8 cellular contexts compared by ENCODE assay signal in the genomic region with DNA sequence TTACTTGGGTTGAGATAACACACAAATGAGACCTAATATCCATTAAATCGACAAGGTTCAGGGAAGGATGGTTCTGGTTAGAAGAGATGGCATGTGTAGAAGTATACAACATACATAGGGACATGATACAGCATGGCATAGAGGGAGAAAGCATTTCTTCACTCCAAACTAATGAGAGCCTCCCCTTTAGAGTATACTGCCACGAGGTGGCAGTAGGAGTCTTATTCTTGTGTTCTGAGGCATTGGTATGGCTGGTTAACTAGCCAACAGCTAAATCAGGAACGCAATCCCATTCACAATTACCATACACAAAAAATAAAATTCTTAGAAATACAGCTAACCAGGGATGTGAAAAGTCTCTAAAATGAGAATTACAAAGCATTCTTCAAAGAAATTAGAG. TPM values are rescaled to one million over a fixed set of nuclear protein-coding genes. Genes with fewer than 3 reads are reported as not detected.
DNase-seq lines count a peak whose midpoint lies in the region; ATAC-seq, FAIRE-seq and TF ChIP-seq lines count a peak whose summit lies in the region.

No MANE protein-coding gene starts in this region.

- no peak for FAIRE-seq in H54 (lab: Jason Lieb, UNC)

- H3K9ac ChIP-seq in OCI-LY3 (ENCODE audit: low read length): no peak overlapping the region
- H3K9ac ChIP-seq in liver (ENCODE audit: low read depth in 1 of 2, low read length in 2 of 2): no peak overlapping the region

- DNase-seq in DMS 273 (lab: John Stamatoyannopoulos, UW; ENCODE audit: unreplicated experiment) (peak; percentile 73), H4 (ENCODE audit: low spot score) (peak; percentile 4), astrocyte of the hippocampus (ENCODE audit: low read depth, low spot score) (peak; percentile 37), H54 (ENCODE audit: insufficient read length, low spot score) (no peak)

- H3K9me3 ChIP-seq in OCI-LY3 (ENCODE audit: insufficient read depth, low read length) (no peaks in the 10 kb centered on the region), liver (ENCODE audit: control insufficient read depth in 4 of 4, low read length in 3 of 4) (no peaks in the 10 kb centered on the region)

- TF ChIP-seq POLR2A in H54 (IDR thresholded peaks at IDR 0.05; ENCODE audit: low read depth, low read length): no peak

- no peaks in the 10 kb centered on the region for H3K79me2 ChIP-seq in OCI-LY3 (ENCODE audit: low read length)

- TF ChIP-seq CTCF in OCI-LY3 (IDR thresholded peaks at IDR 0.05; ENCODE audit: low read depth, low read length): peak; percentile 59
- TF ChIP-seq CTCF in liver (IDR thresholded peaks at IDR 0.05; ENCODE audit: low read depth, low read length, missing input control): peak; percentile 55

- 11% methylated on average over 3 of the region's 3 CpGs for WGBS in liver

- H4K20me1 ChIP-seq in OCI-LY3 (ENCODE audit: insufficient read depth, low read length): no peaks in the 10 kb centered on the region

- H3K4me1 ChIP-seq in OCI-LY3 (ENCODE audit: low read length) (no peaks in the 10 kb centered on the region), liver (ENCODE audit: control insufficient read depth in 4 of 4, insufficient read depth in 4 of 4, low read length in 3 of 4) (no peaks in the 10 kb centered on the region)

- no peaks in the 10 kb centered on the region for H3K36me3 ChIP-seq in OCI-LY3 (replicated peaks; ENCODE audit: low read depth, low read length)
- H3K36me3 ChIP-seq in liver (ENCODE audit: control insufficient read depth in 4 of 4, insufficient read depth in 3 of 4, low read depth in 1 of 4, low read length in 3 of 4): no peaks in the 10 kb centered on the region

- ATAC-seq in HG02840 (IDR thresholded peaks at IDR 0.05; ENCODE audit: low FRiP score, unreplicated experiment): no peak
- ATAC-seq in GM19452 (IDR thresholded peaks at IDR 0.05; ENCODE audit: unreplicated experiment): no peak

- H3K27me3 ChIP-seq in OCI-LY3 (ENCODE audit: low read depth, low read length): no peaks in the 10 kb centered on the region
- no peaks in the 10 kb centered on the region for H3K27me3 ChIP-seq in liver (ENCODE audit: control insufficient read depth in 4 of 4, insufficient read depth in 4 of 4, low read length in 3 of 4)

- peak; percentile 81 to 86 for TF ChIP-seq RAD21 in liver (IDR thresholded peaks at IDR 0.05)

- H3K4me3 ChIP-seq in OCI-LY3 (ENCODE audit: low read length) (no peak overlapping the region), liver (ENCODE audit: low read depth in 1 of 3, low read length in 3 of 3) (no peak overlapping the region)

- no peak overlapping the region for H3K27ac ChIP-seq in OCI-LY3 (ENCODE audit: low read length)
- no peak overlapping the region for H3K27ac ChIP-seq in liver (ENCODE audit: low read depth in 1 of 2, low read length in 2 of 2)

- H2AFZ ChIP-seq in OCI-LY3 (ENCODE audit: low read depth, low read length): no peak overlapping the region

- H3K4me2 ChIP-seq in OCI-LY3 (ENCODE audit: low read length): no peak overlapping the region

TF ChIP-seq in liver, 16 proteins besides CTCF, POLR2A, EP300 and RAD21:
- TF ChIP-seq, protein P1, sequence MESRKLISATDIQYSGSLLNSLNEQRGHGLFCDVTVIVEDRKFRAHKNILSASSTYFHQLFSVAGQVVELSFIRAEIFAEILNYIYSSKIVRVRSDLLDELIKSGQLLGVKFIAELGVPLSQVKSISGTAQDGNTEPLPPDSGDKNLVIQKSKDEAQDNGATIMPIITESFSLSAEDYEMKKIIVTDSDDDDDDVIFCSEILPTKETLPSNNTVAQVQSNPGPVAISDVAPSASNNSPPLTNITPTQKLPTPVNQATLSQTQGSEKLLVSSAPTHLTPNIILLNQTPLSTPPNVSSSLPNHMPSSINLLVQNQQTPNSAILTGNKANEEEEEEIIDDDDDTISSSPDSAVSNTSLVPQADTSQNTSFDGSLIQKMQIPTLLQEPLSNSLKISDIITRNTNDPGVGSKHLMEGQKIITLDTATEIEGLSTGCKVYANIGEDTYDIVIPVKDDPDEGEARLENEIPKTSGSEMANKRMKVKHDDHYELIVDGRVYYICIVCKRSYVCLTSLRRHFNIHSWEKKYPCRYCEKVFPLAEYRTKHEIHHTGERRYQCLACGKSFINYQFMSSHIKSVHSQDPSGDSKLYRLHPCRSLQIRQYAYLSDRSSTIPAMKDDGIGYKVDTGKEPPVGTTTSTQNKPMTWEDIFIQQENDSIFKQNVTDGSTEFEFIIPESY (IDR thresholded peaks at IDR 0.05): no peak
- TF ChIP-seq RXRA (IDR thresholded peaks at IDR 0.05) (no peak), TAF1 (conservative IDR thresholded peaks at IDR 0.05) (no peak)

RNA-seq across cellular contexts. Expression of a gene that starts 29.1 kb away (rescaled TPM):
- 13.9 and 16.3 TPM in 2 replicates for total RNA-seq in H4 (2014; rRNA removed; shearing (Covaris generic))
- 1 to 10 TPM in 1 of 2 donors, under 1 TPM in 1; 0.75 to 5.3 TPM for total RNA-seq in liver
- 1 to 10 TPM in 1 of 2 donors, under 1 TPM in 1; 0.35 to 1.8 TPM for polyA plus RNA-seq in liver
